ENCODE assay signal across 26 cellular contexts in genomic region chr9:126144215-126144614, GRCh38.
"Had no signal": no experiment of that assay in that cellular context is flagged by ENCODE, and none has a peak within 500 bp of the region (broad histone marks: within the 10 kb centered on the region; RNA-seq: fewer than 3 reads in every experiment).

No MANE protein-coding gene starts in this region.

- H3K27ac ChIP-seq: adrenal gland, breast epithelium, KMS-11, Peyer's patch, RWPE1 had no signal

- H3K27me3 ChIP-seq: adrenal gland, MG63, Peyer's patch had no signal

- H3K27ac Mint-ChIP-seq: activated B cell treated with CpG ODN at 0.5 μM for 24 hours; activated CD8-positive, alpha-beta T cell treated with anti-CD3 and anti-CD28 coated beads for 36 hours; activated naive CD8-positive, alpha-beta T cell treated with anti-CD3 and anti-CD28 coated beads, Interleukin-2, amount 10 ng/mL, durations not matched to agents 7 days and 5 days; T-helper 17 cell had no signal

- ATAC-seq: activated CD8-positive, alpha-beta T cell treated with anti-CD3 and anti-CD28 coated beads for 36 hours; T-helper 17 cell had no signal

- H3K36me3 Mint-ChIP-seq: activated naive CD8-positive, alpha-beta T cell treated with anti-CD3 and anti-CD28 coated beads, Interleukin-2, amount 10 ng/mL, durations not matched to agents 7 days and 5 days had no signal

- H3K4me3 ChIP-seq: adrenal gland, breast epithelium, MG63, Peyer's patch had no signal

- H3K4me1 ChIP-seq: adrenal gland, breast epithelium had no signal

- H3K36me3 ChIP-seq: adrenal gland, breast epithelium, MG63, Peyer's patch had no signal

- H3K9ac ChIP-seq: KMS-11 had no signal

- H3K4me2 ChIP-seq: KMS-11 had no signal

- DNase-seq: activated B cell treated with CpG ODN at 0.5 μM for 24 hours; activated CD4-positive, alpha-beta T cell treated with anti-CD3 and anti-CD28 coated beads for 1 hour; activated CD4-positive, alpha-beta T cell treated with anti-CD3 and anti-CD28 coated beads, Interleukin-2, amount 50 U/mL, for 1 hour; activated CD8-positive, alpha-beta T cell treated with anti-CD3 and anti-CD28 coated beads for 36 hours; activated naive CD4-positive, alpha-beta T cell treated with anti-CD3 and anti-CD28 coated beads, Interleukin-2, amount 50 U/mL, for 16 hours; activated naive CD8-positive, alpha-beta T cell treated with anti-CD3 and anti-CD28 coated beads, Interleukin-2, amount 10 ng/mL, durations not matched to agents 7 days and 5 days; activated T-cell treated with anti-CD3 and anti-CD28 coated beads, Interleukin-2, amount 50 U/mL, for 1 hour; anterior cingulate cortex; MG63; NCI-H1105; NCI-H1436; NCI-H1694 treated with DMSO at 0.1 percent for 48 hours; NCI-H2029 treated with DMSO at 0.1 percent for 48 hours; NCI-H345; NCI-H510A; NCI-H526 treated with DMSO at 0.1 percent for 48 hours; NCI-H82; SIG-M5; T-helper 17 cell; T-helper 9 cell had no signal

- H3K4me3 Mint-ChIP-seq: activated B cell treated with CpG ODN at 0.5 μM for 24 hours; activated CD8-positive, alpha-beta T cell treated with anti-CD3 and anti-CD28 coated beads for 36 hours; activated naive CD8-positive, alpha-beta T cell treated with anti-CD3 and anti-CD28 coated beads, Interleukin-2, amount 10 ng/mL, durations not matched to agents 7 days and 5 days; central memory CD8-positive, alpha-beta T cell; T-helper 17 cell had no signal

- H3K9me3 ChIP-seq: adrenal gland, MG63, Peyer's patch had no signal
